8 cellular contexts compared by ENCODE assay signal in genomic region chr5:154197801-154198461, GRCh38. TPM values are rescaled to one million over a fixed set of nuclear protein-coding genes. Genes with fewer than 3 reads are reported as not detected.
DNase-seq lines count a peak whose midpoint lies in the region; ATAC-seq, FAIRE-seq and TF ChIP-seq lines count a peak whose summit lies in the region.

No MANE protein-coding gene starts in this region.

- ATAC-seq in GM18909 (IDR thresholded peaks at IDR 0.05; ENCODE audit: poor library complexity, unreplicated experiment) (peak; percentile 41), left lung (peak; percentile 85), left ventricle myocardium superior (no peak)

- DNase-seq in NCI-H2107 treated with DMSO at 0.1 percent for 48 hours (lab: John Stamatoyannopoulos, UW; ENCODE audit: unreplicated experiment) = peak; percentile 86
- peak; percentile 67 for DNase-seq in activated T-cell treated with anti-CD3 and anti-CD28 coated beads for 48 hours (ENCODE audit: low read depth)
- peak in 1 of 2 donors; percentile 71 for DNase-seq in left lung
- peak; percentile 80 for DNase-seq in urothelium cell line (ENCODE audit: low spot score)
- DNase-seq in left ventricle myocardium superior = no peak
- no peak for DNase-seq in NCI-H146 (lab: John Stamatoyannopoulos, UW)
- DNase-seq in dedifferentiated amniotic fluid mesenchymal stem cell (ENCODE audit: extremely low spot score) = no peak

- no peaks in the 10 kb centered on the region for H3K36me3 ChIP-seq in left lung

- H3K27me3 ChIP-seq in left lung = no peaks in the 10 kb centered on the region

- H3K9me3 ChIP-seq in left lung = no peaks in the 10 kb centered on the region

- H3K27ac ChIP-seq in left lung = peak overlapping the region; percentile 61 to 67

- H3K4me3 ChIP-seq in left lung = no peak overlapping the region

- H3K4me1 ChIP-seq in left lung = peaks cover 20 to 46% of the 10 kb centered on the region in 2 donors

- intact Hi-C loops in left lung (cut with DNase I) = loop anchor here in 1 of 2 donors (10.0 kb wide), 1 partner anchor 223 kb away; no protein-coding TSS in a partner anchor
- intact Hi-C loops in left ventricle myocardium superior (cut with micrococcal nuclease) = loop anchor here (10.0 kb wide), 1 partner anchor 207 kb away; no protein-coding TSS in a partner anchor

- no peak for TF ChIP-seq CTCF in left lung (IDR thresholded peaks at IDR 0.05)

- FAIRE-seq in urothelium cell line (lab: Jason Lieb, UNC) = no peak

RNA-seq across cellular contexts. Expression of gene GALNT10, which starts 7.4 kb away (rescaled TPM):
- total RNA-seq in left lung = 100 to 1,000 TPM in 1 of 2 donors, 10 to 100 TPM in 1; 65.3 to 117 TPM
- 10.9 TPM for total RNA-seq in left ventricle myocardium superior

Comparison
In these comparisons a context has a peak if more than half of its experiments do, and no peak if none do; other contexts are left out.
1. DNase-seq: peak in NCI-H2107 treated with DMSO at 0.1 percent for 48 hours (single experiment), activated T-cell treated with anti-CD3 and anti-CD28 coated beads for 48 hours (single experiment) and urothelium cell line (single experiment); none in left ventricle myocardium superior (single experiment), NCI-H146 (single experiment) and dedifferentiated amniotic fluid mesenchymal stem cell (single experiment).